ENCODE assay signal across 14 cellular contexts in genomic region chr16:78249056-78249455, GRCh38.
DNase-seq lines count a peak whose midpoint lies in the region; ATAC-seq and TF ChIP-seq lines count a peak whose summit lies in the region.
"Had no signal": no experiment of that assay in that cellular context is flagged by ENCODE, and none has a peak within 500 bp of the region (broad histone marks: within the 10 kb centered on the region; RNA-seq: fewer than 3 reads in every experiment).

No MANE protein-coding gene starts in this region.

- ATAC-seq in HG02610 (IDR thresholded peaks at IDR 0.05; ENCODE audit: unreplicated experiment), result no peak
- ATAC-seq: activated CD8-positive, alpha-beta T cell treated with anti-CD3 and anti-CD28 coated beads, Interleukin-2, amount 10 ng/mL, durations not matched to agents 7 days and 5 days had no signal

- dilution Hi-C loops in mammary epithelial cell (cut with HindIII; ENCODE audit: low sequenced_read_pairs), result no loop called here

- intact Hi-C loops in adrenal gland (cut with DNase I), result no loop called here
- intact Hi-C loops in mammary epithelial cell (cut with micrococcal nuclease), result no loop called here

- H4K20me1 ChIP-seq in hepatocyte (ENCODE audit: insufficient read depth, poor library complexity, severe bottlenecking) (no peaks in the 10 kb centered on the region), mammary epithelial cell (ENCODE audit: insufficient read depth, low read length) (no peaks in the 10 kb centered on the region)

- no peaks in the 10 kb centered on the region for H3K79me2 ChIP-seq in hepatocyte
- H3K79me2 ChIP-seq in mammary epithelial cell (ENCODE audit: insufficient read depth, low read length), result no peaks in the 10 kb centered on the region

- no peak overlapping the region for H4K91ac ChIP-seq in neuronal stem cell (ENCODE audit: low read depth, low read length, poor library complexity)

- DNase-seq in H4 (ENCODE audit: low spot score), result peak; percentile 13
- peak; percentile 81 for DNase-seq in NCI-H510A treated with DMSO at 0.1 percent for 48 hours (lab: John Stamatoyannopoulos, UW)
- peak; percentile 81 for DNase-seq in hepatocyte (ENCODE audit: low spot score)
- DNase-seq in neuronal stem cell (ENCODE audit: low spot score), result no peak
- DNase-seq in adrenal gland, result no peak
- no peak for DNase-seq in mammary epithelial cell
- no peak for DNase-seq in medulla oblongata (ENCODE audit: extremely low spot score)
- DNase-seq: activated CD8-positive, alpha-beta T cell treated with anti-CD3 and anti-CD28 coated beads, Interleukin-2, amount 10 ng/mL, durations not matched to agents 7 days and 5 days; activated naive CD4-positive, alpha-beta T cell treated with Interleukin-2 at 50 U/mL for 16 hours; CD4-positive, alpha-beta memory T cell; IMR-90; NCI-H1930 had no signal

- BruUV-seq in mammary epithelial cell (replicated peaks; lab: Mats Ljungman, UMichigan), result no TSS peak

- H2AK5ac ChIP-seq in neuronal stem cell (ENCODE audit: low read depth, low read length), result no peak overlapping the region

- TF ChIP-seq POLR2A in adrenal gland (IDR thresholded peaks at IDR 0.05), result no peak

- H3K79me1 ChIP-seq in neuronal stem cell (ENCODE audit: low read depth, low read length), result no peaks in the 10 kb centered on the region

- no peak overlapping the region for H2AFZ ChIP-seq in hepatocyte
- no peak overlapping the region for H2AFZ ChIP-seq in neuronal stem cell (ENCODE audit: low read length)
- H2AFZ ChIP-seq in mammary epithelial cell (ENCODE audit: low read depth, low read length), result no peak overlapping the region

- H2BK15ac ChIP-seq in neuronal stem cell (ENCODE audit: low read length), result no peak overlapping the region

- no peak overlapping the region for H3K9ac ChIP-seq in neuronal stem cell (ENCODE audit: low read depth, low read length, poor library complexity)
- no peak overlapping the region for H3K9ac ChIP-seq in mammary epithelial cell (ENCODE audit: insufficient read depth, low read length)

- H2BK12ac ChIP-seq in neuronal stem cell (ENCODE audit: low read length), result peak overlapping the region; percentile 53

- H3K9me2 ChIP-seq in hepatocyte (replicated peaks; ENCODE audit: insufficient read depth), result no peaks in the 10 kb centered on the region

- H3K4ac ChIP-seq in neuronal stem cell (ENCODE audit: low read length), result no peak overlapping the region

- H4K8ac ChIP-seq in neuronal stem cell (ENCODE audit: low read depth, low read length), result no peak overlapping the region

- no peaks in the 10 kb centered on the region for H3K27me3 ChIP-seq in hepatocyte
- no peaks in the 10 kb centered on the region for H3K27me3 ChIP-seq in neuronal stem cell (ENCODE audit: control insufficient read depth in 3 of 3, insufficient read depth in 3 of 3, low read depth in 1 of 3, low read length in 3 of 3)
- H3K27me3 ChIP-seq in adrenal gland, result no peaks in the 10 kb centered on the region
- no peaks in the 10 kb centered on the region for H3K27me3 ChIP-seq in mammary epithelial cell (ENCODE audit: insufficient read depth, low read length)

- no peak overlapping the region for H3K14ac ChIP-seq in neuronal stem cell (ENCODE audit: low read length)

- peak; percentile 54 for TF ChIP-seq CTCF in hepatocyte (IDR thresholded peaks at IDR 0.05; ENCODE audit: poor library complexity)
- TF ChIP-seq CTCF in adrenal gland (IDR thresholded peaks at IDR 0.05), result no peak
- TF ChIP-seq CTCF in mammary epithelial cell (conservative IDR thresholded peaks at IDR 0.05 in 1 of 2, IDR thresholded peaks at IDR 0.05 in 1 of 2; ENCODE audit: extremely low read depth in 1 of 2, insufficient read depth in 1 of 2, low read depth in 1 of 2, low read length in 2 of 2), result no peak

- no peak overlapping the region for H3K23ac ChIP-seq in neuronal stem cell (ENCODE audit: low read depth, low read length, poor library complexity)

- no peak overlapping the region for H3K4me3 ChIP-seq in hepatocyte
- H3K4me3 ChIP-seq in neuronal stem cell (ENCODE audit: low read length in 2 of 2), result no peak overlapping the region
- no peak overlapping the region for H3K4me3 ChIP-seq in adrenal gland
- no peak overlapping the region for H3K4me3 ChIP-seq in mammary epithelial cell (replicated peaks in 1 of 3; ENCODE audit: insufficient read depth in 1 of 3, low read depth in 2 of 3, low read length in 3 of 3)
- H3K4me3 ChIP-seq: HAP-1 had no signal

- peak overlapping the region; percentile 78 for H3K27ac ChIP-seq in hepatocyte
- H3K27ac ChIP-seq in neuronal stem cell (replicated peaks; ENCODE audit: low read length), result no peak overlapping the region
- no peak overlapping the region for H3K27ac ChIP-seq in adrenal gland
- H3K27ac ChIP-seq in mammary epithelial cell (ENCODE audit: insufficient read depth, low read depth, low read length), result no peak overlapping the region

- H2BK120ac ChIP-seq in neuronal stem cell (ENCODE audit: low read depth, low read length), result no peak overlapping the region

- H3K18ac ChIP-seq in neuronal stem cell (ENCODE audit: low read length), result peak overlapping the region; percentile 23

- CTCF ChIA-PET in mammary epithelial cell (lab: Charles Lee; ENCODE audit: low non-redundant PET), result no interaction called here

- no peak overlapping the region for H2BK5ac ChIP-seq in neuronal stem cell (ENCODE audit: low read length)

- 41% methylated on average over 13 of the region's 13 CpGs for WGBS in hepatocyte (ENCODE audit: low lambda C conversion rate, missing lambda C conversion rate)
- WGBS in neuronal stem cell (ENCODE audit: extremely low coverage in 2 of 2, insufficient read length in 2 of 2, insufficient replicate concordance in 1 of 2), 2 donors, result no CpG with 5 or more reads among the region's 13 CpGs
- 87 to 91% (median 90%) methylated on average over 13 of the region's 13 CpGs for WGBS in adrenal gland, 4 donors
- 95% methylated on average over 13 of the region's 13 CpGs for WGBS in mammary epithelial cell (ENCODE audit: low coverage, missing lambda C conversion rate)

- in situ Hi-C loops in mammary epithelial cell (cut with MboI; ENCODE audit: low sequenced_read_pairs in 2 of 2), result no loop called here

- H3K36me3 ChIP-seq in hepatocyte (replicated peaks; ENCODE audit: insufficient read depth, low read depth) (no peaks in the 10 kb centered on the region), neuronal stem cell (replicated peaks in 1 of 2; ENCODE audit: control insufficient read depth in 2 of 2, insufficient read depth in 2 of 2, low read length in 2 of 2) (no peaks in the 10 kb centered on the region), adrenal gland (replicated peaks in 1 of 2) (no peaks in the 10 kb centered on the region), mammary epithelial cell (ENCODE audit: insufficient read depth, low read length) (no peaks in the 10 kb centered on the region)
- H3K36me3 ChIP-seq: HAP-1 had no signal

- H3K9me3 ChIP-seq in hepatocyte (ENCODE audit: low read depth) (no peaks in the 10 kb centered on the region), neuronal stem cell (replicated peaks in 1 of 2; ENCODE audit: control insufficient read depth in 2 of 2, insufficient read depth in 1 of 2, low read depth in 1 of 2, low read length in 2 of 2) (no peaks in the 10 kb centered on the region), adrenal gland (replicated peaks in 1 of 3) (no peaks in the 10 kb centered on the region), mammary epithelial cell (replicated peaks; ENCODE audit: insufficient read depth, low read length) (no peaks in the 10 kb centered on the region)
- H3K9me3 ChIP-seq: HAP-1 had no signal

- peaks cover 37% of the 10 kb centered on the region for H3K4me1 ChIP-seq in hepatocyte (ENCODE audit: insufficient read depth)
- H3K4me1 ChIP-seq in neuronal stem cell (ENCODE audit: control insufficient read depth in 2 of 2, insufficient read depth in 1 of 2, low read depth in 1 of 2, low read length in 2 of 2), result peaks cover 0 to 7% of the 10 kb centered on the region in 2 donors
- H3K4me1 ChIP-seq in adrenal gland (replicated peaks in 1 of 2), result no peaks in the 10 kb centered on the region
- no peaks in the 10 kb centered on the region for H3K4me1 ChIP-seq in mammary epithelial cell (ENCODE audit: insufficient read depth, low read length)
- H3K4me1 ChIP-seq: HAP-1 had no signal

- H3K4me2 ChIP-seq in hepatocyte (peak overlapping the region; percentile 46), neuronal stem cell (ENCODE audit: insufficient read depth, low read length, poor library complexity, severe bottlenecking) (no peak overlapping the region), mammary epithelial cell (ENCODE audit: insufficient read depth, low read depth, low read length) (no peak overlapping the region)

Comparison
In these comparisons a context has a peak if more than half of its experiments do, and no peak if none do; other contexts are left out.
1. DNase-seq: peak in H4 (single experiment), NCI-H510A treated with DMSO at 0.1 percent for 48 hours (single experiment) and hepatocyte (single experiment); none in neuronal stem cell (single experiment), adrenal gland (0 of 7), mammary epithelial cell (single experiment) and medulla oblongata (single experiment).